8 cellular contexts compared by ENCODE assay signal in the genomic region with DNA sequence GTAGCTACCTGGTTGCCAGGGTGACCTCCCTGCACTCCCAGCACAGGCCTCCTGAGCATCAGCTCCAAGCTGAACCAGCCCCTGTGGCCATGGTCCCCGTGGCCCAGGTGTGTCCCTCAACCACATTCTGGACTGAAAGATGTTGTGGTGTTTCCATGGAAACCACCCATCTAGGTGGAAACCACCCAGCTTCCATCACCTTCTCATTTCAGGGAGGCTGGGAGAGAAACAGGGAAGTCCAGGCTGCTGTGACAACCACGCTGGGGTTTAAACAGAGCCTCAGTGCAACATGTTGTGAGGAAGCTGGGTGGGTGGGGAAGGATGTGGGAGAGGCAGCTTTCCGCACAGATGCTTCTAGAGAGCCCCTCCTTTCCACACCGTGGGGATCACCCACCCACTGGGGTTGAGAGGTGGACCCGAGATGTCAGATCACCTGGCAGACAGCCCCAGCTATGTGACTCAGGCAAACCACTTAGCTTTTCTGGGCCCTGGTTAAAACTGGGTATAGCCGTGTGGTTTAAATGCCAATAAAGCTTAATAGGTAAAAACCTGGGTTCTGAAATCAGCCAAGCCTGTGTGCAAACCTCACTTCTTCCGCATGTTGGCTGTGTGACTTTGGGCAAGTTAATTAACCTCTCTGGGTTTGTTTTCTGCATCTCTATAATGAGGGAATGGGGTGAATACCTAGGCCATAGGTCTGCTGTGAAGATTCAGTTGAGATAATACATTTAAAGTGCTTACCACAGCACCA. TPM values are rescaled to one million over a fixed set of nuclear protein-coding genes. Genes with fewer than 3 reads are reported as not detected.
DNase-seq lines count a peak whose midpoint lies in the region; ATAC-seq, FAIRE-seq and TF ChIP-seq lines count a peak whose summit lies in the region.

No MANE protein-coding gene starts in this region.

- H3K4me2 ChIP-seq in H1 (ENCODE audit: insufficient read depth in 1 of 2, low read depth in 2 of 2, low read length in 2 of 2), result no peak overlapping the region

- in situ Hi-C loops in GM13977 (cut with MboI; ENCODE audit: low pct_unique_long_range_greater_than_20kb, low sequenced_read_pairs, unreplicated experiment), result no loop called here

- H3K27ac ChIP-seq in H1 (ENCODE audit: low read depth, low read length), result no peak overlapping the region
- H3K27ac ChIP-seq in prostate gland, result no peak overlapping the region

- H2AFZ ChIP-seq in H1 (ENCODE audit: low read length), result no peak overlapping the region

- H4K20me1 ChIP-seq in H1 (replicated peaks in 1 of 2; ENCODE audit: control insufficient read depth in 1 of 2, insufficient read depth in 2 of 2, low read length in 2 of 2), result no peaks in the 10 kb centered on the region

- H3K9ac ChIP-seq in H1 (replicated peaks in 1 of 4; ENCODE audit: extremely low read depth in 1 of 4, low read depth in 3 of 4, low read length in 3 of 4), result no peak overlapping the region

- TF ChIP-seq CTCF in GM13977 (IDR thresholded peaks at IDR 0.05; ENCODE audit: extremely low read depth, insufficient read depth, missing control alignments) (no peak), H1 (IDR thresholded peaks at IDR 0.05; ENCODE audit: control extremely low read depth in 1 of 3, insufficient read depth in 1 of 3, low read depth in 1 of 3, low read length in 3 of 3) (no peak), D721Med (IDR thresholded peaks at IDR 0.05; ENCODE audit: insufficient read depth, missing control alignments) (no peak), prostate gland (IDR thresholded peaks at IDR 0.05) (no peak)

- peak overlapping the region; percentile 7 to 66 for H3K4me3 Mint-ChIP-seq in stimulated activated naive CD8-positive, alpha-beta T cell treated with anti-CD3 and anti-CD28 coated beads, Interleukin-15, amount 100 ng/mL, for 72 hours

- no peak for FAIRE-seq in H1 (lab: Jason Lieb, UNC)
- FAIRE-seq in D721Med (lab: Jason Lieb, UNC), result no peak

- no peak for TF ChIP-seq EP300 in H1 (IDR thresholded peaks at IDR 0.05; ENCODE audit: borderline replicate concordance in 1 of 2, low read depth in 2 of 2, low read length in 2 of 2)

- TF ChIP-seq RAD21 in H1 (IDR thresholded peaks at IDR 0.05 in 1 of 2, conservative IDR thresholded peaks at IDR 0.05 in 1 of 2; ENCODE audit: low read depth in 2 of 2, low read length in 2 of 2), result no peak

- no peak overlapping the region for H3K14ac ChIP-seq in H1 (ENCODE audit: insufficient read length)

- H3K9me3 ChIP-seq in H1 (ENCODE audit: insufficient read depth in 2 of 2, low read depth in 1 of 2, low read length in 1 of 2) (no peaks in the 10 kb centered on the region), prostate gland (no peaks in the 10 kb centered on the region)

- no peak overlapping the region for H2AK5ac ChIP-seq in H1 (ENCODE audit: low read depth, low read length)

- H3K23me2 ChIP-seq in H1 (ENCODE audit: low read depth, low read length), result no peaks in the 10 kb centered on the region

- H3K79me2 ChIP-seq in H1 (ENCODE audit: control insufficient read depth in 1 of 2, insufficient read depth in 2 of 2, low read length in 2 of 2), result no peaks in the 10 kb centered on the region

- peak; percentile 41 for ATAC-seq in HG02642 (IDR thresholded peaks at IDR 0.05; ENCODE audit: poor library complexity, unreplicated experiment)
- peak; percentile 66 to 77 for ATAC-seq in activated CD4-positive, CD25-positive, alpha-beta regulatory T cell treated with anti-CD3 and anti-CD28 coated beads, Interleukin-2, amount 50 U/mL, for 24 hours
- peak; percentile 92 for ATAC-seq in stimulated activated naive CD8-positive, alpha-beta T cell treated with anti-CD3 and anti-CD28 coated beads, Interleukin-15, amount 100 ng/mL, for 72 hours

- H3K18ac ChIP-seq in H1 (ENCODE audit: extremely low read depth, low read length), result no peak overlapping the region

- H3K23ac ChIP-seq in H1 (ENCODE audit: insufficient read length), result no peak overlapping the region

- no peaks in the 10 kb centered on the region for H3K27me3 ChIP-seq in H1 (replicated peaks in 1 of 4; ENCODE audit: control insufficient read depth in 3 of 4, extremely low read depth in 1 of 4, insufficient read depth in 3 of 4, low read length in 3 of 4)
- H3K27me3 ChIP-seq in prostate gland (replicated peaks; ENCODE audit: insufficient read depth), result no peaks in the 10 kb centered on the region

- no peak overlapping the region for H4K8ac ChIP-seq in H1 (ENCODE audit: extremely low read depth, insufficient read depth, low read length)

- no peak overlapping the region for H2BK120ac ChIP-seq in H1 (replicated peaks; ENCODE audit: low read depth, low read length)

- no peak overlapping the region for H2BK5ac ChIP-seq in H1 (ENCODE audit: low read depth, low read length)

- peak overlapping the region; percentile 47 to 48 for H3K27ac Mint-ChIP-seq in stimulated activated naive CD8-positive, alpha-beta T cell treated with anti-CD3 and anti-CD28 coated beads, Interleukin-15, amount 100 ng/mL, for 72 hours

- no peak overlapping the region for H4K5ac ChIP-seq in H1 (ENCODE audit: insufficient read length, low read depth, low read length)

- no peak overlapping the region for H2BK15ac ChIP-seq in H1 (ENCODE audit: low read length)

- intact Hi-C loops in prostate gland (cut with DNase I), result no loop called here

- CTCF ChIA-PET in H1 (lab: Charles Lee; ENCODE audit: partially characterized antibody), result interaction anchor here (0.7 to 7.0 kb wide), 14 partner anchors 9 to 315 kb away, joined by 3 to 182 read pairs (median 4); partner anchors contain the start of gene CD82

- WGBS in H1 (ENCODE audit: extremely low coverage in 1 of 2, insufficient coverage in 1 of 2, insufficient read length in 1 of 2, insufficient replicate concordance in 2 of 2, low coverage in 1 of 2, low lambda C conversion rate in 2 of 2, missing lambda C conversion rate in 1 of 2), 2 experiments, result 93% methylated on average over 7 of the region's 7 CpGs; no CpG with 5 or more reads in 1 of the 2 experiments
- WGBS in prostate gland, result 77% methylated on average over 7 of the region's 7 CpGs

- no peaks in the 10 kb centered on the region for H3K9me3 Mint-ChIP-seq in stimulated activated naive CD8-positive, alpha-beta T cell treated with anti-CD3 and anti-CD28 coated beads, Interleukin-15, amount 100 ng/mL, for 72 hours

- no peaks in the 10 kb centered on the region for H3K36me3 ChIP-seq in H1 (ENCODE audit: control insufficient read depth in 2 of 4, insufficient read depth in 4 of 4, low read length in 3 of 4)
- H3K36me3 ChIP-seq in prostate gland, result no peaks in the 10 kb centered on the region

- H3K4me3 ChIP-seq in H1 (ENCODE audit: extremely low read depth in 1 of 4, insufficient read depth in 2 of 4, low read depth in 3 of 4, low read length in 4 of 4) (no peak overlapping the region), prostate gland (no peak overlapping the region)

- no peak overlapping the region for H2BK20ac ChIP-seq in H1 (ENCODE audit: low read length)

- H2BK12ac ChIP-seq in H1 (ENCODE audit: low read depth, low read length), result 0 out of 2 replicates have a peak overlapping the region, but pooled peaks have one; percentile 17

- no peak overlapping the region for H4K91ac ChIP-seq in H1 (replicated peaks; ENCODE audit: insufficient read length, low read length)

- H3K56ac ChIP-seq in H1 (replicated peaks; ENCODE audit: insufficient read length, low read depth, low read length), result no peak overlapping the region

- peaks cover 96% of the 10 kb centered on the region for H3K4me1 Mint-ChIP-seq in stimulated activated naive CD8-positive, alpha-beta T cell treated with anti-CD3 and anti-CD28 coated beads, Interleukin-15, amount 100 ng/mL, for 72 hours

- no peaks in the 10 kb centered on the region for H3K79me1 ChIP-seq in H1 (ENCODE audit: low read depth, low read length)

- no peaks in the 10 kb centered on the region for H3K27me3 Mint-ChIP-seq in stimulated activated naive CD8-positive, alpha-beta T cell treated with anti-CD3 and anti-CD28 coated beads, Interleukin-15, amount 100 ng/mL, for 72 hours

- TF ChIP-seq POLR2A in H1 (IDR thresholded peaks at IDR 0.05; ENCODE audit: control extremely low read depth in 1 of 2, low read depth in 2 of 2, low read length in 2 of 2) (no peak), prostate gland (IDR thresholded peaks at IDR 0.05) (no peak)

- no peak overlapping the region for H3K4ac ChIP-seq in H1 (replicated peaks; ENCODE audit: insufficient read length, low read depth, low read length)

- H3K4me1 ChIP-seq in H1 (replicated peaks in 1 of 4; ENCODE audit: control insufficient read depth in 3 of 4, insufficient read depth in 4 of 4, low read length in 3 of 4), result peaks cover 0 to 9% (median 1%) of the 10 kb centered on the region in 4 experiments; a peak in 3 of 7 replicates
- H3K4me1 ChIP-seq in prostate gland (replicated peaks), result peaks cover 10% of the 10 kb centered on the region

- DNase-seq in GM13977 (ENCODE audit: low spot score), result peak; percentile 71
- no peak for DNase-seq in H1 (ENCODE audit: low read depth in 1 of 2, low spot score in 2 of 2)
- peak; percentile 61 to 89 for DNase-seq in stimulated activated naive CD8-positive, alpha-beta T cell treated with anti-CD3 and anti-CD28 coated beads, Interleukin-15, amount 100 ng/mL, for 72 hours
- no peak for DNase-seq in D721Med (ENCODE audit: insufficient read length, low spot score)
- DNase-seq in COLO668 (lab: John Stamatoyannopoulos, UW; ENCODE audit: unreplicated experiment), result no peak
- no peak for DNase-seq in prostate gland (ENCODE audit: low spot score)

- POLR2A ChIA-PET in H1 (lab: Charles Lee; ENCODE audit: partially characterized antibody), result no interaction called here

TF ChIP-seq in H1, 55 proteins besides CTCF, POLR2A, EP300 and RAD21 (continues in another document):
- no peak for TF ChIP-seq POU5F1 (IDR thresholded peaks at IDR 0.05; ENCODE audit: low read depth, low read length)
- no peak for TF ChIP-seq SIX5 (IDR thresholded peaks at IDR 0.05; ENCODE audit: low read depth, low read length)
- TF ChIP-seq ATF3 (IDR thresholded peaks at IDR 0.05; ENCODE audit: insufficient read depth, low read depth, low read length), result no peak
- TF ChIP-seq KDM1A (IDR thresholded peaks at IDR 0.05; ENCODE audit: borderline replicate concordance, low read length), result 0 out of 2 replicates have a peak, but pooled peaks have one; percentile 37
- TF ChIP-seq NRF1 (IDR thresholded peaks at IDR 0.05; ENCODE audit: low read depth, low read length), result no peak

RNA-seq across cellular contexts. Expression of gene CD82, which starts 46.4 kb away (rescaled TPM):
- total RNA-seq in H1 (2021; fragmentation: NEBNext Ultra II Directional; extraction: Animal tissue kit (Norgen Biotek cat#: 25700)), result 7.9 and 8.6 TPM in 2 replicates
- polyA plus RNA-seq in H1 (2011; rRNA removed), result 10.1 and 10.3 TPM in 2 replicates
- 11.5 TPM for polyA plus RNA-seq in H1 (2011; cell fraction: cytosol; rRNA removed)
- polyA plus RNA-seq in H1 (2011; cell fraction: nucleus; rRNA removed), result 5.3 TPM
- 6.0 to 11.2 TPM (median 8.8 TPM) in 4 replicates for polyA plus RNA-seq in H1 (2012, experiment 1 of 2)
- polyA plus RNA-seq in H1 (2012, experiment 2 of 2), result 5.3 TPM
- polyA plus RNA-seq in H1 (2013, experiment 1 of 2), result 6.9 TPM
- polyA plus RNA-seq in H1 (2013, experiment 2 of 2), result 7.0 TPM
- polyA minus RNA-seq in H1 (2011; rRNA and poly(A)+ RNA removed), result 3.8 and 10.3 TPM in 2 replicates
- polyA minus RNA-seq in H1 (2011; cell fraction: cytosol; rRNA and poly(A)+ RNA removed), result 6.8 TPM
- 2.9 TPM for polyA minus RNA-seq in H1 (2011; cell fraction: nucleus; rRNA and poly(A)+ RNA removed)
- total RNA-seq in prostate gland, result 10 to 100 TPM; 35.1 to 54.6 TPM

Comparison
In these comparisons a context has a peak if more than half of its experiments do, and no peak if none do; other contexts are left out.
1. DNase-seq: peak in GM13977 (single experiment) and stimulated activated naive CD8-positive, alpha-beta T cell treated with anti-CD3 and anti-CD28 coated beads, Interleukin-15, amount 100 ng/mL, for 72 hours (2 of 2); none in H1 (0 of 2), D721Med (single experiment), COLO668 (single experiment) and prostate gland (single experiment).
2. ATAC-seq: peak in every context shown above with its lines; median percentile 92 in stimulated activated naive CD8-positive, alpha-beta T cell treated with anti-CD3 and anti-CD28 coated beads, Interleukin-15, amount 100 ng/mL, for 72 hours; 72 in activated CD4-positive, CD25-positive, alpha-beta regulatory T cell treated with anti-CD3 and anti-CD28 coated beads, Interleukin-2, amount 50 U/mL, for 24 hours; 41 in HG02642.